In the genomic region with DNA sequence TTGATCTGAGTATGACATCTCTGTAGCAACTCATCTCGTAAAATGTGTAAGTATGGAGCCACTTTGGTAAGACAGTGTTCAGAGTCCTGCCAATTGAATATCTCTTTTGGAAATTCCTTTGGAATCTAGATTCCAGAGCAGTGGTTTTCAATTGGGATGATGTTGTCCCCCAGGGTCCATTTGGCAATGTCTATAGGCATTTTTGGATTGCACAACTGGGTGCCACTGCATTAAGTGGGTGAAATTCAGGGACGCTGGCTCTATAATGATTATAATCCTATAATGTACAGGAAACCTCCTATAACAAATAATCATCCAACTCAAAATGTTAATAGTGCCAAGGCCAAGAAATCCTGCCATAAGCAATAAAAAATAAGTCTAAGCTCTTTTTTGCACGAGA, we compare ENCODE assay signal across 16 cellular contexts.
"Had no signal": no experiment of that assay in that cellular context is flagged by ENCODE, and none has a peak within 500 bp of the region (broad histone marks: within the 10 kb centered on the region; RNA-seq: fewer than 3 reads in every experiment).

No MANE protein-coding gene starts in this region.

- H3K36me3 ChIP-seq: WERI-Rb-1 had no signal

- H3K27ac ChIP-seq: VCaP, WERI-Rb-1 had no signal

- DNase-seq: activated B cell treated with CpG ODN at 0.5 μM for 24 hours; activated CD4-positive, alpha-beta T cell treated with anti-CD3 and anti-CD28 coated beads for 1 hour; activated CD4-positive, alpha-beta T cell treated with anti-CD3 and anti-CD28 coated beads for 4 hours; activated CD4-positive, alpha-beta T cell treated with anti-CD3 and anti-CD28 coated beads, Interleukin-2, amount 50 U/mL, for 1 hour; activated CD4-positive, alpha-beta T cell treated with anti-CD3 and anti-CD28 coated beads, Interleukin-2, amount 50 U/mL, for 4 hours; activated CD4-positive, CD25-positive, alpha-beta regulatory T cell; activated CD4-positive, CD25-positive, alpha-beta regulatory T cell treated with anti-CD3 and anti-CD28 coated beads, Interleukin-2, amount 50 U/mL, for 72 hours; activated CD8-positive, alpha-beta memory T cell treated with anti-CD3 and anti-CD28 coated beads for 24 hours; activated CD8-positive, alpha-beta memory T cell treated with anti-CD3 and anti-CD28 coated beads, Interleukin-2, amount 50 U/mL, for 4 hours; activated T-cell treated with anti-CD3 and anti-CD28 coated beads for 4 hours; activated T-cell treated with anti-CD3 and anti-CD28 coated beads, Interleukin-2, amount 50 U/mL, for 1 hour; T-helper 17 cell; T-helper 9 cell; T1000 had no signal
